1 cellular context compared by ENCODE assay signal in the genomic region with DNA sequence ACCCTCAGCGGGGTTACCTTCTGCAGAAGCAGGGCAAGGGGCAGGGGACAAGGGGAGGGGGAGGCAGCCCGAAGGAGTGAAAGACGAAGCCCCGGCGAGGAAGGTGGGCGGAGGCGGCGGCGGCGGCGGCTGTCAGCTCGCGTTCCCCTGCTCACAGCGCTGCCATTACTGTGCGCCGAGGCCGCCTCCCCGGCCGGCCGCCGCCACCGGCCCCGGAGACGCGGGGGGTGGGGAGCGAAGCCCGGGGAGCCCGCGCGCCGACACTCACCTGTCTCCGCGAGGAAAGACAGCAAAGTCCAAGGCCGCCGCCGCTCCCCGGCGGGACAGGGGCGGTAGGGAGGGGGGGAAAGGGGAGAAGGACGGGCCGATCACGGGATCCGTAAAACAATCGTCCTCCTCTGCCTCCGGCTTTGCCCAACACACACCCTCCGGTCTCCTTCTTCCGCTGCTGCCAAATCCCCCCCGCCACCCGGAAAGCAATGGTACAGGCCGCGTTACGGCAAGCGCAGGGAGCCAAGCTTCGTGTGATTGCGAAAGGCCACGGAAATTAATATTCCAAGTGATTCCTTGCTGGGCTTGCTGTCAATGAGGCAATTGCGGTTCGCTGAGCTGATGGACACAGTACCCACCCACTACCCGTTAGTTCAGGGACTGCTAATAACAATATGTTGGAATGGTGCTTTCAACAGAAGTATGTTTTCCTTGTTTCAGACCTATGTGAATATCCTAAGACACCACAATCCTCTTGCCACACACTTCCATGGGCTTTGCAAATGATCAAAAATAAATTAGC.
TF ChIP-seq lines count a peak whose summit lies in the region.

A gene (minus strand): TSS at position 180 of the 793 bp plus-strand sequence. CDS start 19,024 bp downstream, outside the sequence.

TF ChIP-seq in HepG2, 621 proteins besides CTCF, POLR2A, EP300 and RAD21 (continued from another document and continues in another):
- TF ChIP-seq, protein P1, sequence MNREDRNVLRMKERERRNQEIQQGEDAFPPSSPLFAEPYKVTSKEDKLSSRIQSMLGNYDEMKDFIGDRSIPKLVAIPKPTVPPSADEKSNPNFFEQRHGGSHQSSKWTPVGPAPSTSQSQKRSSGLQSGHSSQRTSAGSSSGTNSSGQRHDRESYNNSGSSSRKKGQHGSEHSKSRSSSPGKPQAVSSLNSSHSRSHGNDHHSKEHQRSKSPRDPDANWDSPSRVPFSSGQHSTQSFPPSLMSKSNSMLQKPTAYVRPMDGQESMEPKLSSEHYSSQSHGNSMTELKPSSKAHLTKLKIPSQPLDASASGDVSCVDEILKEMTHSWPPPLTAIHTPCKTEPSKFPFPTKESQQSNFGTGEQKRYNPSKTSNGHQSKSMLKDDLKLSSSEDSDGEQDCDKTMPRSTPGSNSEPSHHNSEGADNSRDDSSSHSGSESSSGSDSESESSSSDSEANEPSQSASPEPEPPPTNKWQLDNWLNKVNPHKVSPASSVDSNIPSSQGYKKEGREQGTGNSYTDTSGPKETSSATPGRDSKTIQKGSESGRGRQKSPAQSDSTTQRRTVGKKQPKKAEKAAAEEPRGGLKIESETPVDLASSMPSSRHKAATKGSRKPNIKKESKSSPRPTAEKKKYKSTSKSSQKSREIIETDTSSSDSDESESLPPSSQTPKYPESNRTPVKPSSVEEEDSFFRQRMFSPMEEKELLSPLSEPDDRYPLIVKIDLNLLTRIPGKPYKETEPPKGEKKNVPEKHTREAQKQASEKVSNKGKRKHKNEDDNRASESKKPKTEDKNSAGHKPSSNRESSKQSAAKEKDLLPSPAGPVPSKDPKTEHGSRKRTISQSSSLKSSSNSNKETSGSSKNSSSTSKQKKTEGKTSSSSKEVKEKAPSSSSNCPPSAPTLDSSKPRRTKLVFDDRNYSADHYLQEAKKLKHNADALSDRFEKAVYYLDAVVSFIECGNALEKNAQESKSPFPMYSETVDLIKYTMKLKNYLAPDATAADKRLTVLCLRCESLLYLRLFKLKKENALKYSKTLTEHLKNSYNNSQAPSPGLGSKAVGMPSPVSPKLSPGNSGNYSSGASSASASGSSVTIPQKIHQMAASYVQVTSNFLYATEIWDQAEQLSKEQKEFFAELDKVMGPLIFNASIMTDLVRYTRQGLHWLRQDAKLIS (CRISPR knock-in tag; IDR thresholded peaks at IDR 0.05): no peak
- TF ChIP-seq ZNF24 (IDR thresholded peaks at IDR 0.05): no peak
- peak; percentile 84 for TF ChIP-seq SALL1 (CRISPR knock-in tag; IDR thresholded peaks at IDR 0.05)
- no peak for TF ChIP-seq LCORL (IDR thresholded peaks at IDR 0.05)
- TF ChIP-seq LCORL (CRISPR knock-in tag; IDR thresholded peaks at IDR 0.05): no peak
- TF ChIP-seq, protein P2, sequence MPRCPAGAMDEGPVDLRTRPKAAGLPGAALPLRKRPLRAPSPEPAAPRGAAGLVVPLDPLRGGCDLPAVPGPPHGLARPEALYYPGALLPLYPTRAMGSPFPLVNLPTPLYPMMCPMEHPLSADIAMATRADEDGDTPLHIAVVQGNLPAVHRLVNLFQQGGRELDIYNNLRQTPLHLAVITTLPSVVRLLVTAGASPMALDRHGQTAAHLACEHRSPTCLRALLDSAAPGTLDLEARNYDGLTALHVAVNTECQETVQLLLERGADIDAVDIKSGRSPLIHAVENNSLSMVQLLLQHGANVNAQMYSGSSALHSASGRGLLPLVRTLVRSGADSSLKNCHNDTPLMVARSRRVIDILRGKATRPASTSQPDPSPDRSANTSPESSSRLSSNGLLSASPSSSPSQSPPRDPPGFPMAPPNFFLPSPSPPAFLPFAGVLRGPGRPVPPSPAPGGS (CRISPR knock-in tag; IDR thresholded peaks at IDR 0.05): no peak
- no peak for TF ChIP-seq RBM22 (optimal IDR thresholded peaks at IDR 0.05; ENCODE audit: low read length)
- TF ChIP-seq, protein P3, sequence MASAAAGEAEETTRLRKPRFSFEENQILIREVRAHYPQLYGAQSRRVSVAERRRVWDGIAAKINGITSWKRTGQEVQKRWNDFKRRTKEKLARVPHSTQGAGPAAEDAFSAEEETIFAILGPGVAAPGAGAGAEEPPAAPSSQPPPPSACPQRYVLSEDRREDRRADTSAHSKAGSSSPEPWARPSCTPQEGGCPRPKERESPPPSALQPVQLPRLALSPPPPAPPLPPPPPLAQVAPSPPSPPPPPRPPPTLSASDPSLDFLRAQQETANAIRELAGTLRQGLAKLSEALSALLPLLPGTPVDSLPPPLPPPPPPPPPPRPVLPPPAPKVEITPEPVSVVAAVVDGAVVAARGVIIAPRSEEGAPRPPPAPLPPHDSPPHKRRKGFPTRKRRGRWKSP (CRISPR knock-in tag; IDR thresholded peaks at IDR 0.05): no peak
- no peak for TF ChIP-seq ZMYM2 (CRISPR knock-in tag; IDR thresholded peaks at IDR 0.05)
- TF ChIP-seq GLI4 (CRISPR knock-in tag; IDR thresholded peaks at IDR 0.05; ENCODE audit: borderline replicate concordance): no peak
- no peak for TF ChIP-seq STAG1 (CRISPR knock-in tag; IDR thresholded peaks at IDR 0.05)
- TF ChIP-seq HMG20B (CRISPR knock-in tag; conservative IDR thresholded peaks at IDR 0.05): no peak
- TF ChIP-seq, protein P4, sequence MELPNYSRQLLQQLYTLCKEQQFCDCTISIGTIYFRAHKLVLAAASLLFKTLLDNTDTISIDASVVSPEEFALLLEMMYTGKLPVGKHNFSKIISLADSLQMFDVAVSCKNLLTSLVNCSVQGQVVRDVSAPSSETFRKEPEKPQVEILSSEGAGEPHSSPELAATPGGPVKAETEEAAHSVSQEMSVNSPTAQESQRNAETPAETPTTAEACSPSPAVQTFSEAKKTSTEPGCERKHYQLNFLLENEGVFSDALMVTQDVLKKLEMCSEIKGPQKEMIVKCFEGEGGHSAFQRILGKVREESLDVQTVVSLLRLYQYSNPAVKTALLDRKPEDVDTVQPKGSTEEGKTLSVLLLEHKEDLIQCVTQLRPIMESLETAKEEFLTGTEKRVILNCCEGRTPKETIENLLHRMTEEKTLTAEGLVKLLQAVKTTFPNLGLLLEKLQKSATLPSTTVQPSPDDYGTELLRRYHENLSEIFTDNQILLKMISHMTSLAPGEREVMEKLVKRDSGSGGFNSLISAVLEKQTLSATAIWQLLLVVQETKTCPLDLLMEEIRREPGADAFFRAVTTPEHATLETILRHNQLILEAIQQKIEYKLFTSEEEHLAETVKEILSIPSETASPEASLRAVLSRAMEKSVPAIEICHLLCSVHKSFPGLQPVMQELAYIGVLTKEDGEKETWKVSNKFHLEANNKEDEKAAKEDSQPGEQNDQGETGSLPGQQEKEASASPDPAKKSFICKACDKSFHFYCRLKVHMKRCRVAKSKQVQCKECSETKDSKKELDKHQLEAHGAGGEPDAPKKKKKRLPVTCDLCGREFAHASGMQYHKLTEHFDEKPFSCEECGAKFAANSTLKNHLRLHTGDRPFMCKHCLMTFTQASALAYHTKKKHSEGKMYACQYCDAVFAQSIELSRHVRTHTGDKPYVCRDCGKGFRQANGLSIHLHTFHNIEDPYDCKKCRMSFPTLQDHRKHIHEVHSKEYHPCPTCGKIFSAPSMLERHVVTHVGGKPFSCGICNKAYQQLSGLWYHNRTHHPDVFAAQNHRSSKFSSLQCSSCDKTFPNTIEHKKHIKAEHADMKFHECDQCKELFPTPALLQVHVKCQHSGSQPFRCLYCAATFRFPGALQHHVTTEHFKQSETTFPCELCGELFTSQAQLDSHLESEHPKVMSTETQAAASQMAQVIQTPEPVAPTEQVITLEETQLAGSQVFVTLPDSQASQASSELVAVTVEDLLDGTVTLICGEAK (IDR thresholded peaks at IDR 0.05): no peak
- TF ChIP-seq, protein P4 (CRISPR knock-in tag; IDR thresholded peaks at IDR 0.05): peak; percentile 33; the same call in 1 of the 2 replicates
- no peak for TF ChIP-seq CCAR2 (optimal IDR thresholded peaks at IDR 0.05; ENCODE audit: low read depth, low read length)
- TF ChIP-seq SNAI1 (CRISPR knock-in tag; IDR thresholded peaks at IDR 0.05; ENCODE audit: borderline replicate concordance): no peak
- TF ChIP-seq ZNF124 (CRISPR knock-in tag; IDR thresholded peaks at IDR 0.05): no peak
- no peak; the same call in 1 of the 2 replicates for TF ChIP-seq NFIC (IDR thresholded peaks at IDR 0.05; ENCODE audit: low read length)
- no peak for TF ChIP-seq MBD4 (IDR thresholded peaks at IDR 0.05; ENCODE audit: borderline replicate concordance, low read length)
- TF ChIP-seq, protein P5, sequence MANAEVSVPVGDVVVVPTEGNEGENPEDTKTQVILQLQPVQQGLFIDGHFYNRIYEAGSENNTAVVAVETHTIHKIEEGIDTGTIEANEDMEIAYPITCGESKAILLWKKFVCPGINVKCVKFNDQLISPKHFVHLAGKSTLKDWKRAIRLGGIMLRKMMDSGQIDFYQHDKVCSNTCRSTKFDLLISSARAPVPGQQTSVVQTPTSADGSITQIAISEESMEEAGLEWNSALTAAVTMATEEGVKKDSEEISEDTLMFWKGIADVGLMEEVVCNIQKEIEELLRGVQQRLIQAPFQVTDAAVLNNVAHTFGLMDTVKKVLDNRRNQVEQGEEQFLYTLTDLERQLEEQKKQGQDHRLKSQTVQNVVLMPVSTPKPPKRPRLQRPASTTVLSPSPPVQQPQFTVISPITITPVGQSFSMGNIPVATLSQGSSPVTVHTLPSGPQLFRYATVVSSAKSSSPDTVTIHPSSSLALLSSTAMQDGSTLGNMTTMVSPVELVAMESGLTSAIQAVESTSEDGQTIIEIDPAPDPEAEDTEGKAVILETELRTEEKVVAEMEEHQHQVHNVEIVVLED (CRISPR knock-in tag; IDR thresholded peaks at IDR 0.05; ENCODE audit: borderline replicate concordance): peak; percentile 69; the same call in 1 of the 2 replicates
- TF ChIP-seq RBM39 (IDR thresholded peaks at IDR 0.05; ENCODE audit: low read depth, low read length, poor library complexity, severe bottlenecking): peak; percentile 68
- peak; percentile 73; the same call in 1 of the 2 replicates for TF ChIP-seq KLF6 (CRISPR knock-in tag; IDR thresholded peaks at IDR 0.05)
- no peak for TF ChIP-seq ZNF562 (CRISPR knock-in tag; IDR thresholded peaks at IDR 0.05; ENCODE audit: borderline replicate concordance)
- no peak for TF ChIP-seq TOPORS (CRISPR knock-in tag; IDR thresholded peaks at IDR 0.05)
- no peak for TF ChIP-seq ZBTB1 (CRISPR knock-in tag; IDR thresholded peaks at IDR 0.05; ENCODE audit: borderline replicate concordance)
- TF ChIP-seq CHD2 (IDR thresholded peaks at IDR 0.05; ENCODE audit: low read depth, low read length): no peak
- no peak for TF ChIP-seq ZKSCAN5 (CRISPR knock-in tag; IDR thresholded peaks at IDR 0.05)
- peak; percentile 65 for TF ChIP-seq ZFY (CRISPR knock-in tag; IDR thresholded peaks at IDR 0.05)
- TF ChIP-seq TMF1 (CRISPR knock-in tag; IDR thresholded peaks at IDR 0.05; ENCODE audit: low read depth): no peak
- TF ChIP-seq KMT2B (CRISPR knock-in tag; IDR thresholded peaks at IDR 0.05): peak; percentile 94
- TF ChIP-seq PITX1 (CRISPR knock-in tag; IDR thresholded peaks at IDR 0.05): peak; percentile 76; the same call in 1 of the 2 replicates
- peak; percentile 74; the same call in 1 of the 2 replicates for TF ChIP-seq ZMAT3 (CRISPR knock-in tag; conservative IDR thresholded peaks at IDR 0.05)
- TF ChIP-seq TBX2 (CRISPR knock-in tag; IDR thresholded peaks at IDR 0.05; ENCODE audit: borderline replicate concordance): peak; percentile 49; the same call in 1 of the 2 replicates
- no peak for TF ChIP-seq SP140L (CRISPR knock-in tag; IDR thresholded peaks at IDR 0.05; ENCODE audit: borderline replicate concordance)
- TF ChIP-seq, protein P6, sequence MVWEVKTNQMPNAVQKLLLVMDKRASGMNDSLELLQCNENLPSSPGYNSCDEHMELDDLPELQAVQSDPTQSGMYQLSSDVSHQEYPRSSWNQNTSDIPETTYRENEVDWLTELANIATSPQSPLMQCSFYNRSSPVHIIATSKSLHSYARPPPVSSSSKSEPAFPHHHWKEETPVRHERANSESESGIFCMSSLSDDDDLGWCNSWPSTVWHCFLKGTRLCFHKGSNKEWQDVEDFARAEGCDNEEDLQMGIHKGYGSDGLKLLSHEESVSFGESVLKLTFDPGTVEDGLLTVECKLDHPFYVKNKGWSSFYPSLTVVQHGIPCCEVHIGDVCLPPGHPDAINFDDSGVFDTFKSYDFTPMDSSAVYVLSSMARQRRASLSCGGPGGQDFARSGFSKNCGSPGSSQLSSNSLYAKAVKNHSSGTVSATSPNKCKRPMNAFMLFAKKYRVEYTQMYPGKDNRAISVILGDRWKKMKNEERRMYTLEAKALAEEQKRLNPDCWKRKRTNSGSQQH (CRISPR knock-in tag; IDR thresholded peaks at IDR 0.05; ENCODE audit: low read depth): no peak
- TF ChIP-seq FOXA1 (IDR thresholded peaks at IDR 0.05): no peak
- no peak for TF ChIP-seq FOXA1 (CRISPR knock-in tag; IDR thresholded peaks at IDR 0.05)
- peak; percentile 97 for TF ChIP-seq CEBPG (CRISPR knock-in tag; IDR thresholded peaks at IDR 0.05)
- TF ChIP-seq AGO2 (optimal IDR thresholded peaks at IDR 0.05; ENCODE audit: low read depth, low read length): peak; percentile 46
- no peak for TF ChIP-seq ZNF777 (CRISPR knock-in tag; IDR thresholded peaks at IDR 0.05)
